28 cellular contexts compared by ENCODE assay signal in genomic region chr4:7054106-7054880, GRCh38. TPM values are rescaled to one million over a fixed set of nuclear protein-coding genes. Genes with fewer than 3 reads are reported as not detected.
A peak's percentile ranks its signal among the peaks of the same experiment; 100 is the strongest.
DNase-seq lines count a peak whose midpoint lies in the region; ATAC-seq and TF ChIP-seq lines count a peak whose summit lies in the region.
"Had no signal": no experiment of that assay in that cellular context is flagged by ENCODE, and none has a peak within 500 bp of the region (broad histone marks: within the 10 kb centered on the region; RNA-seq: fewer than 3 reads in every experiment).

No MANE protein-coding gene starts in this region.

- no peak overlapping the region for H2AK5ac ChIP-seq in H9 (ENCODE audit: insufficient read length, low read length)

- no peak overlapping the region for H3K14ac ChIP-seq in H9 (ENCODE audit: insufficient read depth, low read length)

- H2BK15ac ChIP-seq in H9 (ENCODE audit: low read depth, low read length), result no peak overlapping the region

- H3T11ph ChIP-seq in H9 (ENCODE audit: low read length), result no peak overlapping the region

- H3K9me3 Mint-ChIP-seq in activated T-cell treated with anti-CD3 and anti-CD28 coated beads, Interleukin-2, amount 50 U/mL, for 24 hours, result no peaks in the 10 kb centered on the region
- H3K9me3 Mint-ChIP-seq in activated T-cell treated with anti-CD3 and anti-CD28 coated beads, Interleukin-2, amount 50 U/mL, for 4 hours, result no peaks in the 10 kb centered on the region
- H3K9me3 Mint-ChIP-seq in H9, result no peaks in the 10 kb centered on the region
- no peaks in the 10 kb centered on the region for H3K9me3 Mint-ChIP-seq in endodermal cell
- H3K9me3 Mint-ChIP-seq: activated CD4-positive, alpha-beta memory T cell treated with anti-CD3 and anti-CD28 coated beads, Interleukin-2, amount 10 ng/mL, durations not matched to agents 7 days and 5 days; CD8-positive, alpha-beta memory T cell; nephron had no signal

- H3K4me3 ChIP-seq in endodermal cell (ENCODE audit: low read length), result no peak overlapping the region
- H3K4me3 ChIP-seq in gastrocnemius medialis, result no peak overlapping the region
- H3K4me3 ChIP-seq: right atrium auricular region, smooth muscle cell, stomach had no signal

- H4K20me1 ChIP-seq in H9 (ENCODE audit: control insufficient read depth, insufficient read depth, insufficient read length), result no peaks in the 10 kb centered on the region

- WGBS in H9 (ENCODE audit: extremely low coverage, insufficient read length, low lambda C conversion rate), result no CpG with 5 or more reads among the region's 52 CpGs
- WGBS in endodermal cell (ENCODE audit: insufficient coverage in 1 of 2, insufficient read length in 1 of 2), 2 experiments, result 96 to 98% methylated on average over 50 to 52 of the region's 52 CpGs

- H3K56ac ChIP-seq in H9 (ENCODE audit: insufficient read length, low read depth, low read length), result no peak overlapping the region

- H3K9me3 ChIP-seq in H9 (ENCODE audit: control insufficient read depth, low read depth, low read length) (no peaks in the 10 kb centered on the region), endodermal cell (ENCODE audit: control insufficient read depth, low read length) (no peaks in the 10 kb centered on the region), gastrocnemius medialis (no peaks in the 10 kb centered on the region)
- H3K9me3 ChIP-seq: right atrium auricular region, stomach had no signal

- no peak overlapping the region for H3K4me2 ChIP-seq in H9 (ENCODE audit: insufficient read depth, insufficient read length, low read length)
- H3K4me2 ChIP-seq: smooth muscle cell had no signal

- intact Hi-C loops in gastrocnemius medialis (cut with DNase I; ENCODE audit: low total_unique reads), result no loop called here

- H2BK20ac ChIP-seq in H9 (ENCODE audit: low read depth, low read length, poor library complexity, severe bottlenecking), result no peak overlapping the region

- no peak for ATAC-seq in activated T-cell treated with anti-CD3 and anti-CD28 coated beads, Interleukin-2, amount 50 U/mL, for 4 hours
- no peak for ATAC-seq in gastrocnemius medialis
- ATAC-seq: left colon, Panc1, T-helper 17 cell had no signal

- TF ChIP-seq POLR2A in gastrocnemius medialis (IDR thresholded peaks at IDR 0.05), result no peak

- H3K36me3 ChIP-seq in endodermal cell (ENCODE audit: control insufficient read depth, insufficient read depth, low read length) (peaks cover 36% of the 10 kb centered on the region), gastrocnemius medialis (peaks cover 0 to 34% of the 10 kb centered on the region in 2 donors)

- no peak overlapping the region for H4K91ac ChIP-seq in H9 (ENCODE audit: insufficient read length, low read depth, low read length)

- DNase-seq in activated T-cell treated with anti-CD3 and anti-CD28 coated beads, Interleukin-2, amount 50 U/mL, for 24 hours, result no peak
- DNase-seq in activated T-cell treated with anti-CD3 and anti-CD28 coated beads, Interleukin-2, amount 50 U/mL, for 4 hours, result no peak
- DNase-seq in H9 (no peak), endodermal cell (peak; percentile 42), gastrocnemius medialis (no peak), dedifferentiated amniotic fluid mesenchymal stem cell (ENCODE audit: extremely low spot score) (no peak), NCI-H187 treated with DMSO at 0.1 percent for 48 hours (lab: John Stamatoyannopoulos, UW) (no peak)
- DNase-seq in stimulated activated CD4-positive, alpha-beta T cell treated with anti-CD3 and anti-CD28 coated beads, Interleukin-15, amount 100 ng/mL, for 24 hours, result no peak
- DNase-seq: activated CD4-positive, alpha-beta memory T cell treated with anti-CD3 and anti-CD28 coated beads, Interleukin-2, amount 10 ng/mL, durations not matched to agents 7 days and 5 days; brain microvascular endothelial cell; KG1; left colon; mammary epithelial cell; MM.1S; NCI-H1105 treated with DMSO at 0.1 percent for 48 hours; NCI-H2081; NCI-H2227 treated with DMSO at 0.1 percent for 48 hours; NCI-H526; SHP77; stimulated activated CD4-positive, alpha-beta T cell treated with anti-CD3 and anti-CD28 coated beads, Interleukin-2, amount 100 ng/mL, for 24 hours; stomach; T-helper 17 cell had no signal

- no peaks in the 10 kb centered on the region for H3K4me1 ChIP-seq in H9 (ENCODE audit: insufficient read depth, low read length)
- H3K4me1 ChIP-seq in endodermal cell (ENCODE audit: control insufficient read depth, insufficient read depth, low read length), result no peaks in the 10 kb centered on the region
- H3K4me1 ChIP-seq in gastrocnemius medialis, result peaks cover 22 to 30% of the 10 kb centered on the region in 2 donors
- H3K4me1 ChIP-seq: parathyroid adenoma had no signal

- no peak overlapping the region for H3K4ac ChIP-seq in H9 (ENCODE audit: low read depth, low read length)

- H3K36me3 Mint-ChIP-seq in activated T-cell treated with anti-CD3 and anti-CD28 coated beads, Interleukin-2, amount 50 U/mL, for 24 hours (ENCODE audit: low read depth), result peaks cover 75% of the 10 kb centered on the region
- peaks cover 24% of the 10 kb centered on the region for H3K36me3 Mint-ChIP-seq in activated T-cell treated with anti-CD3 and anti-CD28 coated beads, Interleukin-2, amount 50 U/mL, for 4 hours (ENCODE audit: insufficient read depth)
- peaks cover 6 to 30% (median 27%) of the 10 kb centered on the region in 3 experiments; a peak in 6 of 7 replicates for H3K36me3 Mint-ChIP-seq in H9 (ENCODE audit: insufficient read depth in 1 of 3, low read depth in 3 of 3)
- peaks cover 32% of the 10 kb centered on the region for H3K36me3 Mint-ChIP-seq in endodermal cell (ENCODE audit: low read depth)

- H2BK12ac ChIP-seq in H9 (ENCODE audit: insufficient read length, low read depth, low read length), result no peak overlapping the region

- in situ Hi-C loops in gastrocnemius medialis (cut with MboI; ENCODE audit: low sequenced_read_pairs in 4 of 4), result loop anchor here in 1 of 4 donors (25.0 kb wide), 1 partner anchor 142 kb away; the partner anchor contains the start of gene TBC1D14

- H3K79me2 ChIP-seq in H9 (ENCODE audit: insufficient read depth, low read length), result no peaks in the 10 kb centered on the region

- no peak overlapping the region for H3K9ac ChIP-seq in H9 (ENCODE audit: extremely low read depth, insufficient read length, low read length)
- H3K9ac ChIP-seq in endodermal cell (ENCODE audit: extremely low read depth, low read length, poor library complexity, severe bottlenecking), result no peak overlapping the region
- H3K9ac ChIP-seq: parathyroid adenoma had no signal

- H3K27ac ChIP-seq in H9 (ENCODE audit: insufficient read length, low read depth, low read length) (no peak overlapping the region), endodermal cell (ENCODE audit: low read depth, low read length) (no peak overlapping the region), gastrocnemius medialis (peak overlapping the region in 3 of 4 donors; percentile 72 to 84 (median 81))
- H3K27ac ChIP-seq: brain microvascular endothelial cell, parathyroid adenoma had no signal

- H3K18ac ChIP-seq in H9 (ENCODE audit: insufficient read length, low read depth, low read length), result no peak overlapping the region

- no peak overlapping the region for H2BK5ac ChIP-seq in H9 (ENCODE audit: insufficient read length, low read length)

- no peak overlapping the region for H2BK120ac ChIP-seq in H9 (ENCODE audit: low read depth, low read length, poor library complexity, severe bottlenecking)

- TF ChIP-seq CTCF in H9 (conservative IDR thresholded peaks at IDR 0.05) (no peak), endodermal cell (conservative IDR thresholded peaks at IDR 0.05) (no peak), gastrocnemius medialis (IDR thresholded peaks at IDR 0.05 in 4 of 5, conservative IDR thresholded peaks at IDR 0.05 in 1 of 5) (no peak)

- H3K27ac Mint-ChIP-seq in activated T-cell treated with anti-CD3 and anti-CD28 coated beads, Interleukin-2, amount 50 U/mL, for 24 hours, result peak overlapping the region; percentile 85
- H3K27ac Mint-ChIP-seq in H9 (peak overlapping the region in 2 of 3 experiments; percentile 8 to 15; a peak in 2 of 7 replicates), endodermal cell (no peak overlapping the region)

- H3K23ac ChIP-seq in H9 (ENCODE audit: insufficient read length, low read depth, low read length), result no peak overlapping the region

- H3K27me3 ChIP-seq in H9 (ENCODE audit: insufficient read depth, low read length) (no peaks in the 10 kb centered on the region), endodermal cell (ENCODE audit: control insufficient read depth, insufficient read depth, low read length, poor library complexity, severe bottlenecking) (no peaks in the 10 kb centered on the region), gastrocnemius medialis (no peaks in the 10 kb centered on the region)
- H3K27me3 ChIP-seq: brain microvascular endothelial cell, right atrium auricular region, stomach had no signal

- no peak overlapping the region for H3K4me3 Mint-ChIP-seq in activated T-cell treated with anti-CD3 and anti-CD28 coated beads, Interleukin-2, amount 50 U/mL, for 24 hours
- no peak overlapping the region for H3K4me3 Mint-ChIP-seq in activated T-cell treated with anti-CD3 and anti-CD28 coated beads, Interleukin-2, amount 50 U/mL, for 4 hours
- H3K4me3 Mint-ChIP-seq in H9, result no peak overlapping the region
- H3K4me3 Mint-ChIP-seq in endodermal cell, result no peak overlapping the region
- H3K4me3 Mint-ChIP-seq: activated CD4-positive, alpha-beta memory T cell treated with anti-CD3 and anti-CD28 coated beads, Interleukin-2, amount 10 ng/mL, durations not matched to agents 7 days and 5 days; CD8-positive, alpha-beta memory T cell; nephron; T-helper 17 cell had no signal

- no peaks in the 10 kb centered on the region for H3K79me1 ChIP-seq in H9 (ENCODE audit: insufficient read depth, low read depth, low read length, poor library complexity, severe bottlenecking)

- peaks cover 44% of the 10 kb centered on the region for H3K4me1 Mint-ChIP-seq in activated T-cell treated with anti-CD3 and anti-CD28 coated beads, Interleukin-2, amount 50 U/mL, for 24 hours (ENCODE audit: low read depth)
- peaks cover 23% of the 10 kb centered on the region for H3K4me1 Mint-ChIP-seq in activated T-cell treated with anti-CD3 and anti-CD28 coated beads, Interleukin-2, amount 50 U/mL, for 4 hours (ENCODE audit: low read depth)
- H3K4me1 Mint-ChIP-seq in H9, result peaks cover 5 to 11% of the 10 kb centered on the region in 2 experiments; a peak in 3 of 4 replicates
- peaks cover 10% of the 10 kb centered on the region for H3K4me1 Mint-ChIP-seq in endodermal cell
- H3K4me1 Mint-ChIP-seq: nephron had no signal

- H2AFZ ChIP-seq in H9 (ENCODE audit: low read length), result no peak overlapping the region
- H2AFZ ChIP-seq: parathyroid adenoma had no signal

- no peak overlapping the region for H4K8ac ChIP-seq in H9 (replicated peaks; ENCODE audit: insufficient read length, low read depth, low read length)

- H4K5ac ChIP-seq in H9 (ENCODE audit: insufficient read length, low read depth, low read length), result no peak overlapping the region

- H3K27me3 Mint-ChIP-seq in activated T-cell treated with anti-CD3 and anti-CD28 coated beads, Interleukin-2, amount 50 U/mL, for 24 hours, result no peaks in the 10 kb centered on the region
- H3K27me3 Mint-ChIP-seq in activated T-cell treated with anti-CD3 and anti-CD28 coated beads, Interleukin-2, amount 50 U/mL, for 4 hours (ENCODE audit: low read depth), result no peaks in the 10 kb centered on the region
- H3K27me3 Mint-ChIP-seq in H9 (ENCODE audit: low read depth) (no peaks in the 10 kb centered on the region), endodermal cell (ENCODE audit: insufficient read depth) (no peaks in the 10 kb centered on the region)
- H3K27me3 Mint-ChIP-seq: activated CD4-positive, alpha-beta memory T cell treated with anti-CD3 and anti-CD28 coated beads, Interleukin-2, amount 10 ng/mL, durations not matched to agents 7 days and 5 days; CD8-positive, alpha-beta memory T cell; T-helper 17 cell had no signal

- no peaks in the 10 kb centered on the region for H3K23me2 ChIP-seq in H9 (ENCODE audit: insufficient read length, low read depth, low read length, poor library complexity, severe bottlenecking)

RNA-seq across cellular contexts. Expression of gene TADA2B, which starts 11.1 kb away (rescaled TPM):
- 10 to 100 TPM; 16.9 to 21.3 (median 17.0) TPM for total RNA-seq in activated T-cell treated with anti-CD3 and anti-CD28 coated beads, Interleukin-2, amount 50 U/mL, for 4 hours
- total RNA-seq in H9 (2021) (14.0 and 17.0 TPM in 2 replicates), endodermal cell (10 to 100 TPM; 17.3 to 17.5 TPM), gastrocnemius medialis (10 to 100 TPM; 55.4 to 70.2 (median 56.4) TPM)
- polyA plus RNA-seq in endodermal cell (2013, experiment 1 of 2), result 11.6 TPM
- polyA plus RNA-seq in endodermal cell (2013, experiment 2 of 2), result 10.6 TPM

RNA-seq across cellular contexts. Expression of gene GRPEL1, which starts 13.6 kb away (rescaled TPM):
- 100 to 1,000 TPM; 129 to 146 (median 136) TPM for total RNA-seq in activated T-cell treated with anti-CD3 and anti-CD28 coated beads, Interleukin-2, amount 50 U/mL, for 4 hours
- 40.7 and 41.3 TPM in 2 replicates for total RNA-seq in H9 (2021)
- total RNA-seq in endodermal cell, result 10 to 100 TPM; 18.5 to 25.5 TPM
- polyA plus RNA-seq in endodermal cell (2013, experiment 1 of 2), result 16.3 TPM
- polyA plus RNA-seq in endodermal cell (2013, experiment 2 of 2), result 14.6 TPM
- 10 to 100 TPM; 28.8 to 58.0 (median 35.8) TPM for total RNA-seq in gastrocnemius medialis

Comparison
In these comparisons a context has a peak if more than half of its experiments do, and no peak if none do; other contexts are left out.
1. H3K27ac ChIP-seq: peak in gastrocnemius medialis (3 of 4); none in H9 (single experiment) and endodermal cell (single experiment).